1 cellular context compared by ENCODE assay signal in the genomic region with DNA sequence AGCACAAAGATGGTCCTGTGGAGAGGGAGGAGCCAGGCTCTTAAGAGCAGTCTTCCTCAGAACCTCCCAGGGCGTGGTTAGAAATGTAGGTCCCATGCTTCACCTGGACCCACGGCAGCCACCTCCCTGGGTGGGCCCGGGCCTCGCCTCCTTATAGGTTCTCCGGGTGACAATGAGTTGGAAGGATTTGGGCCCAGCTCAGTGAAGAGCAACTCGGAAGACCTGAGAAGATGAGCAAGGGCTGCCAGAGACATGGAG.
TF ChIP-seq lines count a peak whose summit lies in the region.

No MANE protein-coding gene starts in this region.

TF ChIP-seq in K562, 482 proteins besides CTCF, POLR2A, EP300 and RAD21:
- 0 out of 2 replicates have a peak, but pooled peaks have one; percentile 21 for TF ChIP-seq RBFOX2 (IDR thresholded peaks at IDR 0.05; ENCODE audit: low read depth, low read length)
- TF ChIP-seq ZNF253 (CRISPR knock-in tag; conservative IDR thresholded peaks at IDR 0.05): no peak
